Comparison of ENCODE assay signal across 9 cellular contexts in the genomic region with DNA sequence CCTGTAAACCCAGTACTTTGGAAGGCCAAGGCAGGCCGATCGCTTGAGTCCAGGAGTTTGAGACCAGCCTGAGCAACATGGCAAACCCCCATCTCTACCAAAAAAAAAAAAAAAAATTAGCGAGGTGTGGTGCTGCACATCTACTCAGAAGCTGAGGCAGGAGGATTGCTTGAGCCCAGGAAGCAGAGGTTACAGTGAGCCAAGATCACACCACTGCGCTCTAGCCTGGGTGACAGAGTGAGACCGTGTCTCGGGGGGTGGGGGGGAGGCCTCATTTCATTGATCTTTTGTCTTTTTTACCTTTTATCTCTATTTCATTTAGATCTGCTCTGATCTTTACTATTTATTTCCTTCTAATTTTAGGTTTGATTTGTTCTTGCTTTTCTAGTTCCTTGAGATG.
"Had no signal": no experiment of that assay in that cellular context is flagged by ENCODE, and none has a peak within 500 bp of the region (broad histone marks: within the 10 kb centered on the region; RNA-seq: fewer than 3 reads in every experiment).

No MANE protein-coding gene starts in this region.

- H3K4me3 Mint-ChIP-seq: HFFc6 had no signal

- H3K27me3 Mint-ChIP-seq: IgD-negative memory B cell had no signal

- ATAC-seq: HCT116 had no signal

- H3K9me3 ChIP-seq: HAP-1 had no signal

- H3K4me1 Mint-ChIP-seq: IgD-negative memory B cell had no signal

- H3K4me1 ChIP-seq: HAP-1 had no signal

- H3K4me3 ChIP-seq: GM23248, HAP-1 had no signal

- H3K36me3 ChIP-seq: HAP-1 had no signal

- H3K27ac Mint-ChIP-seq: HFFc6, IgD-negative memory B cell had no signal

- DNase-seq: GM23248, GOT3, H7, HFFc6, KBM-7 had no signal

- H3K9ac ChIP-seq: GM23248, KMS-11 had no signal
